Comparison of ENCODE assay signal across 18 cellular contexts in genomic region chr17:74126179-74126900, GRCh38.
"Had no signal": no experiment of that assay in that cellular context is flagged by ENCODE, and none has a peak within 500 bp of the region (broad histone marks: within the 10 kb centered on the region; RNA-seq: fewer than 3 reads in every experiment).

No MANE protein-coding gene starts in this region.

- FAIRE-seq: frontal cortex, keratinocyte, pancreas had no signal

- H3K4me3 ChIP-seq: adrenal gland, coronary artery, heart left ventricle, pancreas, thoracic aorta, uterus had no signal

- H3K27ac ChIP-seq: adrenal gland, coronary artery, heart left ventricle, pancreas, thoracic aorta, uterus had no signal

- ATAC-seq: heart left ventricle; left ventricle myocardium superior; stimulated activated naive CD8-positive, alpha-beta T cell treated with anti-CD3 and anti-CD28 coated beads, Interleukin-15, amount 100 ng/mL, for 72 hours had no signal

- H3K36me3 ChIP-seq: adrenal gland, heart left ventricle, pancreas, thoracic aorta, uterus had no signal

- H3K27me3 ChIP-seq: adrenal gland, pancreas, uterus had no signal

- DNase-seq: activated CD4-positive, alpha-beta memory T cell treated with anti-CD3 and anti-CD28 coated beads, Interleukin-2, amount 10 ng/mL, durations not matched to agents 7 days and 5 days; activated CD4-positive, alpha-beta T cell treated with anti-CD3 and anti-CD28 coated beads for 1 hour; activated naive CD4-positive, alpha-beta T cell treated with anti-CD3 and anti-CD28 coated beads, Interleukin-2, amount 50 U/mL, for 16 hours; adrenal gland; effector CD4-positive, alpha-beta T cell; heart left ventricle; left ventricle myocardium superior; mesenchymal stem cell; pancreas; stimulated activated CD4-positive, alpha-beta T cell treated with anti-CD3 and anti-CD28 coated beads, Interleukin-4, amount 100 ng/mL, for 1 hour; stimulated activated CD8-positive, alpha-beta memory T cell treated with anti-CD3 and anti-CD28 coated beads, Interleukin-4, amount 100 ng/mL, for 48 hours; stimulated activated naive CD8-positive, alpha-beta T cell treated with anti-CD3 and anti-CD28 coated beads, Interleukin-15, amount 100 ng/mL, for 72 hours; T-helper 9 cell; uterus had no signal

- H3K9me3 ChIP-seq: adrenal gland, pancreas, thoracic aorta, uterus had no signal

- H3K4me1 ChIP-seq: adrenal gland, heart left ventricle, pancreas, uterus had no signal
